30 cellular contexts compared by ENCODE assay signal in genomic region chr16:19287241-19287640, GRCh38. TPM values are rescaled to one million over a fixed set of nuclear protein-coding genes. Genes with fewer than 3 reads are reported as not detected.
"Had no signal": no experiment of that assay in that cellular context is flagged by ENCODE, and none has a peak within 500 bp of the region (broad histone marks: within the 10 kb centered on the region; RNA-seq: fewer than 3 reads in every experiment).

No MANE protein-coding gene starts in this region.

- H3K36me3 ChIP-seq: colonic mucosa, esophagus muscularis mucosa, gastroesophageal sphincter, heart left ventricle, lower lobe of right lung, neutrophil, right lobe of liver, thoracic aorta, tibial nerve, upper lobe of left lung had no signal

- H3K27ac ChIP-seq: colonic mucosa, esophagus muscularis mucosa, foreskin keratinocyte, gastroesophageal sphincter, heart left ventricle, hepatocyte, lower lobe of right lung, neutrophil, parathyroid adenoma, right lobe of liver, thoracic aorta, tibial nerve, upper lobe of left lung had no signal

- H3K4me3 ChIP-seq: colonic mucosa, esophagus muscularis mucosa, gastroesophageal sphincter, heart left ventricle, hepatocyte, lower lobe of right lung, right lobe of liver, thoracic aorta, tibial nerve, upper lobe of left lung had no signal

- H3K27me3 ChIP-seq: colonic mucosa, esophagus muscularis mucosa, foreskin keratinocyte, gastroesophageal sphincter, hepatocyte, neutrophil, right lobe of liver, tibial nerve, upper lobe of left lung had no signal

- ATAC-seq: foreskin keratinocyte; gastroesophageal sphincter; heart left ventricle; left ventricle myocardium superior; lower lobe of right lung; natural killer cell; right lobe of liver; stimulated activated naive B cell treated with anti-CD40 and anti-IgM and Interleukin-4, amounts not matched to agents 10 μg/mL and 1 μg/mL and 100 μg/mL, for 72 hours had no signal

- H3K36me3 Mint-ChIP-seq: natural killer cell; stimulated activated naive B cell treated with anti-CD40 and anti-IgM and Interleukin-4, amounts not matched to agents 10 μg/mL and 1 μg/mL and 100 μg/mL, for 72 hours had no signal

- H3K4me1 ChIP-seq: colonic mucosa, heart left ventricle, lower lobe of right lung, parathyroid adenoma, right lobe of liver, tibial nerve, upper lobe of left lung had no signal

- H3K9me3 ChIP-seq: colonic mucosa, esophagus muscularis mucosa, heart left ventricle, lower lobe of right lung, neutrophil, right lobe of liver, thoracic aorta, tibial nerve, upper lobe of left lung had no signal

- H3K27me3 Mint-ChIP-seq: progenitor cell of endocrine pancreas had no signal

- H3K27ac Mint-ChIP-seq: dendritic cell treated with granulocyte-macrophage colony-stimulating factor and Interleukin-4, amounts not matched to agents 40 ng/mL and 50 ng/mL, for 4 days; natural killer cell; progenitor cell of endocrine pancreas; stimulated activated naive B cell treated with anti-CD40 and anti-IgM and Interleukin-4, amounts not matched to agents 10 μg/mL and 1 μg/mL and 100 μg/mL, for 72 hours; stimulated activated naive CD8-positive, alpha-beta T cell treated with anti-CD3 and anti-CD28 coated beads, Interleukin-15, Interleukin-2, amounts not matched to agents 100 ng/mL and 50 ng/mL, for 24 hours had no signal

- H3K9me3 Mint-ChIP-seq: dendritic cell treated with granulocyte-macrophage colony-stimulating factor and Interleukin-4, amounts not matched to agents 40 ng/mL and 50 ng/mL, for 4 days; natural killer cell had no signal

- H2AFZ ChIP-seq: hepatocyte, parathyroid adenoma had no signal

- DNase-seq: colonic mucosa; effector CD8-positive, alpha-beta T cell; foreskin keratinocyte; heart left ventricle; left ventricle myocardium superior; lower lobe of right lung; natural killer cell; right lobe of liver; small intestine; stimulated activated CD4-positive, alpha-beta T cell treated with anti-CD3 and anti-CD28 coated beads, Interleukin-15, amount 100 ng/mL, for 24 hours; stimulated activated CD4-positive, alpha-beta T cell treated with anti-CD3 and anti-CD28 coated beads, Interleukin-2, amount 100 ng/mL, for 48 hours; stimulated activated naive B cell treated with anti-CD40 and anti-IgM and Interleukin-4, amounts not matched to agents 10 μg/mL and 1 μg/mL and 100 μg/mL, for 72 hours; upper lobe of left lung had no signal

- H3K4me3 Mint-ChIP-seq: dendritic cell treated with granulocyte-macrophage colony-stimulating factor and Interleukin-4, amounts not matched to agents 40 ng/mL and 50 ng/mL, for 4 days; natural killer cell; stimulated activated naive B cell treated with anti-CD40 and anti-IgM and Interleukin-4, amounts not matched to agents 10 μg/mL and 1 μg/mL and 100 μg/mL, for 72 hours; stimulated activated naive CD8-positive, alpha-beta T cell treated with anti-CD3 and anti-CD28 coated beads, Interleukin-15, Interleukin-2, amounts not matched to agents 100 ng/mL and 50 ng/mL, for 24 hours had no signal

- H3K4me1 Mint-ChIP-seq: natural killer cell had no signal

- H3K9ac ChIP-seq: parathyroid adenoma had no signal

- H3K4me2 ChIP-seq: hepatocyte had no signal

- H3K79me2 ChIP-seq: hepatocyte, parathyroid adenoma had no signal

RNA-seq across cellular contexts. Expression of gene CLEC19A, which starts 1.7 kb away (rescaled TPM):
- total RNA-seq: colonic mucosa, endothelial cell of umbilical vein, epithelial cell of proximal tubule, esophagus muscularis mucosa, fibroblast of lung, foreskin keratinocyte, gastroesophageal sphincter, heart left ventricle, hepatocyte, left ventricle myocardium superior, lower lobe of right lung, mononuclear cell, natural killer cell, omental fat pad, progenitor cell of endocrine pancreas, thoracic aorta, tibial nerve, upper lobe of left lung had no signal
- polyA plus RNA-seq: endothelial cell of umbilical vein, fibroblast of lung, foreskin keratinocyte, heart left ventricle, hepatocyte, keratinocyte, neural cell, small intestine had no signal
